2 cellular contexts compared by ENCODE assay signal in genomic region chr5:121795511-121795910, GRCh38.
TF ChIP-seq lines count a peak whose summit lies in the region.

No MANE protein-coding gene starts in this region.

TF ChIP-seq in HCT116, 20 proteins besides CTCF, POLR2A, EP300 and RAD21:
- TF ChIP-seq ATF3 (IDR thresholded peaks at IDR 0.05): no peak
- no peak for TF ChIP-seq POLR2AphosphoS5 (IDR thresholded peaks at IDR 0.05; ENCODE audit: low read depth, low read length)
- TF ChIP-seq ZBTB33 (IDR thresholded peaks at IDR 0.05; ENCODE audit: extremely low read depth, insufficient replicate concordance, low read length): no peak
- TF ChIP-seq TCF7L2 (IDR thresholded peaks at IDR 0.05; ENCODE audit: borderline replicate concordance, extremely low read depth, insufficient read depth, insufficient read length): no peak
- TF ChIP-seq ELF1 (IDR thresholded peaks at IDR 0.05; ENCODE audit: borderline replicate concordance, low read depth): no peak
- TF ChIP-seq ZNF274 (IDR thresholded peaks at IDR 0.05; ENCODE audit: low read depth, low read length): no peak
- no peak for TF ChIP-seq SP1 (IDR thresholded peaks at IDR 0.05; ENCODE audit: low read depth)
- no peak for TF ChIP-seq MAX (IDR thresholded peaks at IDR 0.05)

TF ChIP-seq in H1, 55 proteins besides CTCF, POLR2A, EP300 and RAD21:
- TF ChIP-seq BRCA1 (IDR thresholded peaks at IDR 0.05; ENCODE audit: low read depth, low read length): no peak
- TF ChIP-seq SP4 (IDR thresholded peaks at IDR 0.05; ENCODE audit: low read length): no peak
- no peak for TF ChIP-seq RNF2 (IDR thresholded peaks at IDR 0.05; ENCODE audit: borderline replicate concordance, low read depth, low read length, missing control alignments, poor library complexity, severe bottlenecking)
